In genomic region chr17:57068707-57069106, GRCh38 we compare ENCODE assay signal across 1 cellular context.
TF ChIP-seq lines count a peak whose summit lies in the region.

No MANE protein-coding gene starts in this region.

TF ChIP-seq in HepG2, 621 proteins besides CTCF, POLR2A, EP300 and RAD21 (continued from another document):
- no peak for TF ChIP-seq ZNF318 (CRISPR knock-in tag; IDR thresholded peaks at IDR 0.05)
- TF ChIP-seq MAFF (IDR thresholded peaks at IDR 0.05; ENCODE audit: low read depth, low read length), result no peak
- no peak for TF ChIP-seq MXD1 (CRISPR knock-in tag; IDR thresholded peaks at IDR 0.05)
- TF ChIP-seq IKZF1 (IDR thresholded peaks at IDR 0.05), result no peak
- no peak for TF ChIP-seq CENPT (CRISPR knock-in tag; IDR thresholded peaks at IDR 0.05; ENCODE audit: low read depth)
- TF ChIP-seq ZNF782 (CRISPR knock-in tag; IDR thresholded peaks at IDR 0.05; ENCODE audit: borderline replicate concordance), result no peak
- TF ChIP-seq IRF2 (CRISPR knock-in tag; IDR thresholded peaks at IDR 0.05), result no peak
- TF ChIP-seq ZNF660 (CRISPR knock-in tag; IDR thresholded peaks at IDR 0.05; ENCODE audit: borderline replicate concordance, low read depth), result no peak
- no peak for TF ChIP-seq ZBTB34 (CRISPR knock-in tag; IDR thresholded peaks at IDR 0.05)
- 0 out of 2 replicates have a peak, but pooled peaks have one; percentile 26 for TF ChIP-seq ZSCAN31 (CRISPR knock-in tag; IDR thresholded peaks at IDR 0.05; ENCODE audit: low read depth)
- no peak for TF ChIP-seq NFE2 (CRISPR knock-in tag; IDR thresholded peaks at IDR 0.05)
- TF ChIP-seq ZNF512B (CRISPR knock-in tag; IDR thresholded peaks at IDR 0.05; ENCODE audit: borderline replicate concordance), result no peak
- TF ChIP-seq SKIL (CRISPR knock-in tag; IDR thresholded peaks at IDR 0.05; ENCODE audit: borderline replicate concordance), result no peak
